Comparison of ENCODE assay signal across 16 cellular contexts in genomic region chr1:3053986-3054385, GRCh38. TPM values are rescaled to one million over a fixed set of nuclear protein-coding genes. Genes with fewer than 3 reads are reported as not detected.
DNase-seq lines count a peak whose midpoint lies in the region; ATAC-seq and TF ChIP-seq lines count a peak whose summit lies in the region.
"Had no signal": no experiment of that assay in that cellular context is flagged by ENCODE, and none has a peak within 500 bp of the region (broad histone marks: within the 10 kb centered on the region; RNA-seq: fewer than 3 reads in every experiment).

No MANE protein-coding gene starts in this region.

- no peak overlapping the region for H3K27ac ChIP-seq in PC-3 (ENCODE audit: low read length)
- H3K27ac ChIP-seq: 22Rv1, HL-60 had no signal

- no peak overlapping the region for H3K4me3 Mint-ChIP-seq in activated T-cell treated with anti-CD3 and anti-CD28 coated beads, Interleukin-2, amount 50 U/mL, for 24 hours
- H3K4me3 Mint-ChIP-seq: CD8-positive, alpha-beta memory T cell had no signal

- no peak overlapping the region for H3K4me2 ChIP-seq in PC-3 (ENCODE audit: low read length)

- no peaks in the 10 kb centered on the region for H3K9me2 ChIP-seq in PC-3 (replicated peaks; ENCODE audit: low read length)

- no peaks in the 10 kb centered on the region for H3K79me2 ChIP-seq in PC-3 (ENCODE audit: low read length)

- H3K4me1 ChIP-seq in PC-3 (ENCODE audit: insufficient read depth, low read length): no peaks in the 10 kb centered on the region
- H3K4me1 ChIP-seq: Caco-2 had no signal

- no peaks in the 10 kb centered on the region for H3K36me3 Mint-ChIP-seq in activated T-cell treated with anti-CD3 and anti-CD28 coated beads, Interleukin-2, amount 50 U/mL, for 24 hours (ENCODE audit: low read depth)
- H3K36me3 Mint-ChIP-seq: CD8-positive, alpha-beta memory T cell had no signal

- ATAC-seq in PC-3: no peak
- ATAC-seq: HCT116 had no signal

- CTCF ChIA-PET in PC-3 (lab: Charles Lee): no interaction called here

- no TSS peak for BruUV-seq in PC-3 (replicated peaks; lab: Mats Ljungman, UMichigan)

- no peaks in the 10 kb centered on the region for H3K36me3 ChIP-seq in PC-3 (ENCODE audit: low read depth, low read length)

- no peaks in the 10 kb centered on the region for H4K20me1 ChIP-seq in PC-3 (ENCODE audit: low read length)

- POLR2A ChIA-PET in PC-3 (lab: Charles Lee; ENCODE audit: unreplicated experiment): no interaction called here

- H2AFZ ChIP-seq in PC-3 (ENCODE audit: low read length): no peak overlapping the region

- H3K9me3 Mint-ChIP-seq in activated T-cell treated with anti-CD3 and anti-CD28 coated beads, Interleukin-2, amount 50 U/mL, for 24 hours: no peaks in the 10 kb centered on the region

- H3K27me3 Mint-ChIP-seq in activated T-cell treated with anti-CD3 and anti-CD28 coated beads, Interleukin-2, amount 50 U/mL, for 24 hours: peaks cover 29% of the 10 kb centered on the region

- no peak overlapping the region for H3K27ac Mint-ChIP-seq in activated T-cell treated with anti-CD3 and anti-CD28 coated beads, Interleukin-2, amount 50 U/mL, for 24 hours

- no peak overlapping the region for H3K9ac ChIP-seq in PC-3 (ENCODE audit: low read length)

- H3K4me1 Mint-ChIP-seq in activated T-cell treated with anti-CD3 and anti-CD28 coated beads, Interleukin-2, amount 50 U/mL, for 24 hours (ENCODE audit: low read depth): no peaks in the 10 kb centered on the region
- H3K4me1 Mint-ChIP-seq: CD8-positive, alpha-beta memory T cell had no signal

- H3F3A ChIP-seq in PC-3 (ENCODE audit: low read length, unreplicated experiment): no peaks in the 10 kb centered on the region

- DNase-seq in activated T-cell treated with anti-CD3 and anti-CD28 coated beads, Interleukin-2, amount 50 U/mL, for 24 hours: peak; percentile 7
- no peak for DNase-seq in activated T-cell treated with anti-CD3 and anti-CD28 coated beads, Interleukin-2, amount 50 U/mL, for 48 hours
- DNase-seq in islet precursor cell (peak; percentile 21), posterior vena cava (ENCODE audit: low spot score) (peak; percentile 71), PC-3 (no peak), C1 segment of cervical spinal cord (lab: John Stamatoyannopoulos, UW) (no peak), NCI-H2171 (lab: John Stamatoyannopoulos, UW) (no peak)
- DNase-seq: DND-41, GDM1 had no signal

- H3K27me3 ChIP-seq in PC-3 (ENCODE audit: low read length): peaks cover 71% of the 10 kb centered on the region

- no peaks in the 10 kb centered on the region for H3K9me3 ChIP-seq in PC-3 (ENCODE audit: low read length)
- H3K9me3 ChIP-seq: Caco-2 had no signal

- no peak overlapping the region for H3K4me3 ChIP-seq in PC-3 (ENCODE audit: low read length)

- TF ChIP-seq CTCF in PC-3 (conservative IDR thresholded peaks at IDR 0.05; ENCODE audit: low read depth, low read length): no peak

- intact Hi-C loops in posterior vena cava (cut with DNase I): loop anchor here (1.0 to 10.0 kb wide), 2 partner anchors 42 to 139 kb away; no protein-coding TSS in a partner anchor
- intact Hi-C loops in PC-3 (cut with micrococcal nuclease): no loop called here

RNA-seq across cellular contexts. Expression of gene PRDM16, which starts 15.0 kb away (rescaled TPM):
- total RNA-seq in posterior vena cava (10 to 100 TPM; 15.8 to 21.1 TPM), PC-3 (2014; rRNA removed) (0.04 and 0.17 TPM in 2 replicates)
- total RNA-seq: CD8-positive, alpha-beta memory T cell had no signal

RNA-seq across cellular contexts. Expression of gene ACTRT2, which starts 32.7 kb away (rescaled TPM):
- total RNA-seq in posterior vena cava (not detected), PC-3 (2014; rRNA removed) (not detected in 2 replicates)
- total RNA-seq: A673; Caco-2; CD8-positive, alpha-beta memory T cell; H4 had no signal

Comparison
In these comparisons a context has a peak if more than half of its experiments do, and no peak if none do; other contexts are left out.
1. DNase-seq: peak in activated T-cell treated with anti-CD3 and anti-CD28 coated beads, Interleukin-2, amount 50 U/mL, for 24 hours (single experiment), islet precursor cell (single experiment) and posterior vena cava (single experiment); none in activated T-cell treated with anti-CD3 and anti-CD28 coated beads, Interleukin-2, amount 50 U/mL, for 48 hours (0 of 2), PC-3 (single experiment), C1 segment of cervical spinal cord (0 of 14) and NCI-H2171 (single experiment).
2. RNA of gene PRDM16, which starts 15.0 kb away (total RNA-seq): 15.8 to 21.1 TPM in posterior vena cava; 0.04 to 0.17 TPM in PC-3; every median in the first group is over 10 times any median in the second.